18 cellular contexts compared by ENCODE assay signal in the genomic region with DNA sequence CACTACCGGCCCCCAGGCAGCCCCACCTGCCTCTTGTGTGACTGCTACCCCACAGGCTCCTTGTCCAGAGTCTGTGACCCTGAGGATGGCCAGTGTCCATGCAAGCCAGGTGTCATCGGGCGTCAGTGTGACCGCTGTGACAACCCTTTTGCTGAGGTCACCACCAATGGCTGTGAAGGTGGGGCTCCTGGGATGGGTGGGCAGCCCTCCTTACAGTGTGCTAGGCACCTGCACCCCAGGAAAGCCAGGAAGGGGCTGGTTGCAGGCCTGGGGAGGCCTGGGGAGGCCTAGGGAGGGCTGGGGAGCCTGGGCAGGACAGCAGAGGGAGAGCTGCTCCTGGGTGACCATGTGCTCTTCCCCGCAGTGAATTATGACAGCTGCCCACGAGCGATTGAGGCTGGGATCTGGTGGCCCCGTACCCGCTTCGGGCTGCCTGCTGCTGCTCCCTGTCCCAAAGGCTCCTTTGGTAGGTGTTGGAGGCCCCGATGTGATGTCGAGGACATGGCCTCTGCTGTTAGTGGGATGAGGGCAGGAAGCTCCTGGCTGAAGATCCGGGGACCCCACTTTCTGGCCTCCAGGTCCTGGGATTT. TPM values are rescaled to one million over a fixed set of nuclear protein-coding genes. Genes with fewer than 3 reads are reported as not detected.
DNase-seq lines count a peak whose midpoint lies in the region; ATAC-seq and TF ChIP-seq lines count a peak whose summit lies in the region.
"Had no signal": no experiment of that assay in that cellular context is flagged by ENCODE, and none has a peak within 500 bp of the region (broad histone marks: within the 10 kb centered on the region; RNA-seq: fewer than 3 reads in every experiment).

No MANE protein-coding gene starts in this region.

- H3K4me2 ChIP-seq in osteoblast (ENCODE audit: insufficient read depth, low read length), result no peak overlapping the region

- H3K36me3 ChIP-seq in osteoblast (ENCODE audit: insufficient read depth, low read length) (no peaks in the 10 kb centered on the region), brain microvascular endothelial cell (replicated peaks) (no peaks in the 10 kb centered on the region)

- H4K20me1 ChIP-seq in osteoblast (ENCODE audit: insufficient read depth, low read length), result no peaks in the 10 kb centered on the region

- H3K27ac ChIP-seq in cingulate gyrus (ENCODE audit: low read depth, low read length) (peak overlapping the region; percentile 97), osteoblast (ENCODE audit: low read depth, low read length) (no peak overlapping the region), temporal lobe (ENCODE audit: low read depth, low read length) (peak overlapping the region; percentile 91), brain microvascular endothelial cell (no peak overlapping the region)
- H3K27ac ChIP-seq: BLaER1 treated with 17β-estradiol and CSF1 and Interleukin-3, amounts not matched to agents 10 nM and 100 nM had no signal

- intact Hi-C loops in left ventricle myocardium superior (cut with micrococcal nuclease) (no loop called here), Right ventricle myocardium superior (cut with DNase I) (no loop called here)

- DNase-seq in left ventricle myocardium superior (peak; percentile 22), Right ventricle myocardium superior (no peak), osteoblast (ENCODE audit: insufficient read length, low spot score, missing footprints) (peak; percentile 61), brain microvascular endothelial cell (no peak), SKM-1 treated with dmso at 0.1 percent for 144 hours (lab: John Stamatoyannopoulos, UW; ENCODE audit: unreplicated experiment) (no peak)
- DNase-seq: ACHN; Calu3; CD4-positive, alpha-beta T cell; DMS 273 treated with DMSO at 0.1 percent for 48 hours; HCEC 1CT; HFFc6 had no signal

- H3K27me3 ChIP-seq in osteoblast (ENCODE audit: insufficient read depth, low read length) (no peaks in the 10 kb centered on the region), brain microvascular endothelial cell (replicated peaks) (no peaks in the 10 kb centered on the region)
- H3K27me3 ChIP-seq: BLaER1 treated with 17β-estradiol and CSF1 and Interleukin-3, amounts not matched to agents 10 nM and 100 nM had no signal

- ATAC-seq in left ventricle myocardium superior, result no peak
- ATAC-seq in Right ventricle myocardium superior (ENCODE audit: poor library complexity), result no peak
- no peak for ATAC-seq in HG02970 (IDR thresholded peaks at IDR 0.05; ENCODE audit: low FRiP score, unreplicated experiment)

- no peaks in the 10 kb centered on the region for H3K79me2 ChIP-seq in osteoblast (ENCODE audit: insufficient read depth, low read length)

- H3K4me3 ChIP-seq in osteoblast (ENCODE audit: insufficient read depth, low read length) (no peak overlapping the region), brain microvascular endothelial cell (ENCODE audit: low read depth, low read length) (no peak overlapping the region)
- H3K4me3 ChIP-seq: BLaER1 treated with 17β-estradiol and CSF1 and Interleukin-3, amounts not matched to agents 10 nM and 100 nM had no signal

- H3K9me3 ChIP-seq in osteoblast (ENCODE audit: low read depth, low read length), result no peaks in the 10 kb centered on the region
- H3K9me3 ChIP-seq: BLaER1 treated with 17β-estradiol and CSF1 and Interleukin-3, amounts not matched to agents 10 nM and 100 nM had no signal

- TF ChIP-seq CTCF in osteoblast (IDR thresholded peaks at IDR 0.05; ENCODE audit: extremely low read depth, low read depth, low read length) (no peak), brain microvascular endothelial cell (IDR thresholded peaks at IDR 0.05; ENCODE audit: low read depth, low read length, missing control alignments) (no peak)

- in situ Hi-C loops in brain microvascular endothelial cell (cut with HindIII; ENCODE audit: low pct_ligation_motif_present, low sequenced_read_pairs), result no loop called here

- peaks cover 6% of the 10 kb centered on the region for H3K4me1 ChIP-seq in osteoblast (ENCODE audit: insufficient read depth, low read length)

- H2AFZ ChIP-seq in osteoblast (ENCODE audit: low read length), result no peak overlapping the region

RNA-seq across cellular contexts. Expression of a gene that starts 16.5 kb away (rescaled TPM):
- total RNA-seq in left ventricle myocardium superior, result 9.8 TPM
- total RNA-seq in Right ventricle myocardium superior, result 6.3 TPM
- total RNA-seq in osteoblast, result 1.4 and 1.5 TPM in 2 replicates
- total RNA-seq in temporal lobe, result 46.5 TPM

RNA-seq across cellular contexts. Expression of a gene that starts 17.1 kb away (rescaled TPM):
- total RNA-seq in left ventricle myocardium superior (0.74 TPM), Right ventricle myocardium superior (0.73 TPM), osteoblast (5.4 and 5.9 TPM in 2 replicates), temporal lobe (6.9 TPM)

RNA-seq across cellular contexts. Expression of a gene that starts 41.0 kb away (rescaled TPM):
- total RNA-seq in left ventricle myocardium superior (0.35 TPM), Right ventricle myocardium superior (0.73 TPM), osteoblast (not detected in 2 replicates), temporal lobe (not detected)
- total RNA-seq: A172; Calu3; CD4-positive, alpha-beta T cell; Daoy; H4; HFFc6 had no signal

RNA-seq across cellular contexts. Expression of a gene that starts 52.1 kb away (rescaled TPM):
- total RNA-seq in left ventricle myocardium superior, result 99.8 TPM
- 92.8 TPM for total RNA-seq in Right ventricle myocardium superior
- 361 and 392 TPM in 2 replicates for total RNA-seq in osteoblast
- 109 TPM for total RNA-seq in temporal lobe

Comparison
In these comparisons a context has a peak if more than half of its experiments do, and no peak if none do; other contexts are left out.
1. DNase-seq: peak in left ventricle myocardium superior (single experiment) and osteoblast (single experiment); none in Right ventricle myocardium superior (single experiment), brain microvascular endothelial cell (single experiment) and SKM-1 treated with dmso at 0.1 percent for 144 hours (single experiment).
2. H3K27ac ChIP-seq: peak in cingulate gyrus (single experiment) and temporal lobe (single experiment); none in osteoblast (single experiment) and brain microvascular endothelial cell (single experiment).